14 cellular contexts compared by ENCODE assay signal in the genomic region with DNA sequence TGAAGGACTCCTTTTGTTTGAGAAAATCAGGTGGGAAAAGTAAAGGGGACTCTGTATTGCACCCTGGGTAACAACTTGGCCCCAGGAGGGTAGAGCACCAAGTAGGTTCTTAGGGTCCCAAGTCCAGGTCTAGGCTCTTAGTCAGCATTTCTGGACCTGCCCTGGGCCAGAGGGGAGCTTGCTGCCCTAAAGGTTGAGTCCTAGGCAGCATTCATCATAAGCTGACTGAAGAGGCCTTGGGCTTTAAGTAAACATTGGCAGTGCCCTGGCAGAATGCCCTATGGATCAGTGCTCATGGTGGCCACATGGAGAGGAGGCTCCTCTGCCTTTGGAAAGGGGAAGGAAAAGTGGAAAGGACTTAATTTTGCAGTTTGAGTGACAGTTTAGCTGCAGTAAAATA.
DNase-seq lines count a peak whose midpoint lies in the region; ATAC-seq and TF ChIP-seq lines count a peak whose summit lies in the region.
"Had no signal": no experiment of that assay in that cellular context is flagged by ENCODE, and none has a peak within 500 bp of the region (broad histone marks: within the 10 kb centered on the region; RNA-seq: fewer than 3 reads in every experiment).

No MANE protein-coding gene starts in this region.

- H3K27me3 Mint-ChIP-seq in MCF 10A (ENCODE audit: insufficient read depth, unreplicated experiment): no peaks in the 10 kb centered on the region

- TF ChIP-seq POLR2A in breast epithelium (IDR thresholded peaks at IDR 0.05): no peak
- no peak for TF ChIP-seq POLR2A in thyroid gland (IDR thresholded peaks at IDR 0.05)

- POLR2A ChIA-PET in MCF 10A (lab: Yijun Ruan, JAX): no interaction called here

- H3K27me3 ChIP-seq in breast epithelium: no peaks in the 10 kb centered on the region
- no peaks in the 10 kb centered on the region for H3K27me3 ChIP-seq in lower lobe of right lung (ENCODE audit: low read depth)
- no peaks in the 10 kb centered on the region for H3K27me3 ChIP-seq in thyroid gland

- H3K27ac Mint-ChIP-seq in MCF 10A (ENCODE audit: low read depth, unreplicated experiment): peak overlapping the region; percentile 53
- H3K27ac Mint-ChIP-seq: B cell; CD4-positive, alpha-beta T cell had no signal

- no peaks in the 10 kb centered on the region for H3K9me3 Mint-ChIP-seq in MCF 10A (ENCODE audit: unreplicated experiment)
- H3K9me3 Mint-ChIP-seq: CD4-positive, alpha-beta T cell had no signal

- H3K4me1 ChIP-seq in breast epithelium (no peaks in the 10 kb centered on the region), lower lobe of right lung (peaks cover 8% of the 10 kb centered on the region), thyroid gland (no peaks in the 10 kb centered on the region)
- H3K4me1 ChIP-seq: HAP-1 had no signal

- no peak overlapping the region for H3K27ac ChIP-seq in breast epithelium
- H3K27ac ChIP-seq in lower lobe of right lung: no peak overlapping the region
- H3K27ac ChIP-seq in thyroid gland: no peak overlapping the region

- peak; percentile 35 for DNase-seq in MCF 10A (ENCODE audit: unreplicated experiment)
- no peak for DNase-seq in breast epithelium (ENCODE audit: low spot score in 2 of 2)
- peak; percentile 36 for DNase-seq in RPMI7951 (ENCODE audit: low read depth)
- DNase-seq in lower lobe of right lung: no peak
- DNase-seq in thyroid gland: peak; percentile 14 to 15
- DNase-seq in putamen (ENCODE audit: low spot score): no peak
- DNase-seq in activated CD4-positive, alpha-beta T cell treated with anti-CD3 and anti-CD28 coated beads for 48 hours: no peak
- no peak for DNase-seq in activated CD4-positive, alpha-beta T cell treated with anti-CD3 and anti-CD28 coated beads, Interleukin-2, amount 50 U/mL, for 1 hour
- DNase-seq: C1 segment of cervical spinal cord; CD4-positive, alpha-beta T cell; DND-41; GDM1 had no signal

- no peak for TF ChIP-seq CTCF in MCF 10A (IDR thresholded peaks at IDR 0.05; ENCODE audit: unreplicated experiment)
- TF ChIP-seq CTCF in breast epithelium (IDR thresholded peaks at IDR 0.05): no peak
- no peak for TF ChIP-seq CTCF in lower lobe of right lung (IDR thresholded peaks at IDR 0.05)
- TF ChIP-seq CTCF in thyroid gland (IDR thresholded peaks at IDR 0.05): no peak

- H3K4me1 Mint-ChIP-seq in MCF 10A (ENCODE audit: insufficient read depth, unreplicated experiment): peaks cover 18% of the 10 kb centered on the region

- no peaks in the 10 kb centered on the region for H3K9me3 ChIP-seq in breast epithelium
- no peaks in the 10 kb centered on the region for H3K9me3 ChIP-seq in lower lobe of right lung
- no peaks in the 10 kb centered on the region for H3K9me3 ChIP-seq in thyroid gland
- H3K9me3 ChIP-seq: HAP-1 had no signal

- H3K4me3 ChIP-seq in breast epithelium (no peak overlapping the region), lower lobe of right lung (no peak overlapping the region), thyroid gland (replicated peaks in 1 of 3) (no peak overlapping the region)
- H3K4me3 ChIP-seq: HAP-1 had no signal

- peak; percentile 56 to 58 for ATAC-seq in lower lobe of right lung

- BruUV-seq in MCF 10A (replicated peaks; lab: Mats Ljungman, UMichigan): no TSS peak

- CTCF ChIA-PET in MCF 10A (lab: Yijun Ruan, JAX): interaction anchor here (1.1 kb wide), 1 partner anchor 10 kb away, joined by 3 read pairs; no protein-coding TSS in a partner anchor

- H3K36me3 Mint-ChIP-seq in MCF 10A (ENCODE audit: insufficient read depth, unreplicated experiment): no peaks in the 10 kb centered on the region

- H3K4me3 Mint-ChIP-seq in MCF 10A (ENCODE audit: unreplicated experiment): no peak overlapping the region
- H3K4me3 Mint-ChIP-seq: B cell; CD4-positive, alpha-beta T cell had no signal

- H3K36me3 ChIP-seq in breast epithelium (no peaks in the 10 kb centered on the region), lower lobe of right lung (no peaks in the 10 kb centered on the region), thyroid gland (no peaks in the 10 kb centered on the region)
- H3K36me3 ChIP-seq: HAP-1 had no signal

- intact Hi-C loops in MCF 10A (cut with micrococcal nuclease) (loop anchor here (5.0 kb wide), 1 partner anchor 272 kb away; no protein-coding TSS in a partner anchor), breast epithelium (cut with DNase I; ENCODE audit: low total_unique reads) (no loop called here), lower lobe of right lung (cut with DNase I) (no loop called here), thyroid gland (cut with DNase I) (no loop called here)

Comparison
In these comparisons a context has a peak if more than half of its experiments do, and no peak if none do; other contexts are left out.
1. DNase-seq: peak in MCF 10A (single experiment), RPMI7951 (single experiment) and thyroid gland (2 of 2); none in breast epithelium (0 of 2), lower lobe of right lung (single experiment), putamen (single experiment), activated CD4-positive, alpha-beta T cell treated with anti-CD3 and anti-CD28 coated beads for 48 hours (single experiment) and activated CD4-positive, alpha-beta T cell treated with anti-CD3 and anti-CD28 coated beads, Interleukin-2, amount 50 U/mL, for 1 hour (single experiment).